17 cellular contexts compared by ENCODE assay signal in genomic region chr21:42025392-42026071, GRCh38. TPM values are rescaled to one million over a fixed set of nuclear protein-coding genes. Genes with fewer than 3 reads are reported as not detected.
A peak's percentile ranks its signal among the peaks of the same experiment; 100 is the strongest.
DNase-seq lines count a peak whose midpoint lies in the region; ATAC-seq lines count a peak whose summit lies in the region.
"Had no signal": no experiment of that assay in that cellular context is flagged by ENCODE, and none has a peak within 500 bp of the region (broad histone marks: within the 10 kb centered on the region; RNA-seq: fewer than 3 reads in every experiment).

No MANE protein-coding gene starts in this region.

- DNase-seq in cardiac septum (ENCODE audit: low spot score), result peak; percentile 50
- DNase-seq in left cardiac atrium, result no peak
- DNase-seq in astrocyte of the hippocampus (ENCODE audit: low read depth, low spot score), result peak; percentile 50
- DNase-seq in kidney glomerular epithelial cell (lab: John Stamatoyannopoulos, UW), result peak; percentile 15
- DNase-seq in activated CD4-positive, alpha-beta T cell treated with anti-CD3 and anti-CD28 coated beads, Interleukin-2, amount 50 U/mL, for 48 hours, result no peak
- DNase-seq in stimulated activated CD4-positive, alpha-beta T cell treated with anti-CD3 and anti-CD28 coated beads, Interleukin-2, amount 100 ng/mL, for 24 hours, result no peak
- DNase-seq: 8988T; activated CD4-positive, CD25-positive, alpha-beta regulatory T cell; activated gamma-delta T cell treated with Interleukin-2 at 50 U/mL for 16 hours; endodermal cell; glutamatergic neuron; H9; NCI-H748 treated with DMSO at 0.1 percent for 48 hours; right lobe of liver; stimulated activated CD4-positive, alpha-beta T cell treated with anti-CD3 and anti-CD28 coated beads, Interleukin-4, amount 100 ng/mL, for 24 hours had no signal

- intact Hi-C loops in cardiac septum (cut with DNase I) (no loop called here), left cardiac atrium (cut with DNase I) (no loop called here)

- ATAC-seq in left cardiac atrium (no peak), HG03025 (IDR thresholded peaks at IDR 0.05; ENCODE audit: low FRiP score, unreplicated experiment) (no peak), GM21576 (IDR thresholded peaks at IDR 0.05; ENCODE audit: unreplicated experiment) (no peak)
- ATAC-seq: right lobe of liver had no signal

RNA-seq across cellular contexts. Expression of gene ZBTB21, which starts 15.4 kb away (rescaled TPM):
- 7.8 TPM for total RNA-seq in cardiac septum
- total RNA-seq in left cardiac atrium, result 10 to 100 TPM in 1 of 2 donors, 1 to 10 TPM in 1; 5.7 to 14.7 TPM

RNA-seq across cellular contexts. Expression of gene UMODL1, which starts 45.6 kb away (rescaled TPM):
- total RNA-seq in cardiac septum (not detected), left cardiac atrium (not detected)
- total RNA-seq: H9 had no signal

Comparison
In these comparisons a context has a peak if more than half of its experiments do, and no peak if none do; other contexts are left out.
1. DNase-seq: peak in cardiac septum (single experiment), astrocyte of the hippocampus (single experiment) and kidney glomerular epithelial cell (single experiment); none in left cardiac atrium (single experiment), activated CD4-positive, alpha-beta T cell treated with anti-CD3 and anti-CD28 coated beads, Interleukin-2, amount 50 U/mL, for 48 hours (0 of 2) and stimulated activated CD4-positive, alpha-beta T cell treated with anti-CD3 and anti-CD28 coated beads, Interleukin-2, amount 100 ng/mL, for 24 hours (0 of 2).